ENCODE assay signal across 2 cellular contexts in genomic region chr7:22843681-22844309, GRCh38.
TF ChIP-seq lines count a peak whose summit lies in the region.

No MANE protein-coding gene starts in this region.

TF ChIP-seq in H1, 55 proteins besides CTCF, POLR2A, EP300 and RAD21:
- no peak for TF ChIP-seq CREB1 (IDR thresholded peaks at IDR 0.05)
- no peak for TF ChIP-seq CTBP2 (IDR thresholded peaks at IDR 0.05; ENCODE audit: borderline replicate concordance, insufficient read depth, insufficient read length, low read length)
- no peak for TF ChIP-seq USF2 (IDR thresholded peaks at IDR 0.05; ENCODE audit: low read length)
- no peak for TF ChIP-seq YY1 (IDR thresholded peaks at IDR 0.05; ENCODE audit: low read depth, low read length)
- TF ChIP-seq EZH2 (IDR thresholded peaks at IDR 0.05; ENCODE audit: low read depth, low read length, severe bottlenecking) = no peak
- no peak for TF ChIP-seq TBP (IDR thresholded peaks at IDR 0.05; ENCODE audit: low read depth, low read length)
- no peak for TF ChIP-seq SIN3A (conservative IDR thresholded peaks at IDR 0.05 in 1 of 2, IDR thresholded peaks at IDR 0.05 in 1 of 2; ENCODE audit: low read depth in 1 of 2, low read length in 2 of 2)
- TF ChIP-seq RNF2 (IDR thresholded peaks at IDR 0.05; ENCODE audit: borderline replicate concordance, low read depth, low read length, missing control alignments, poor library complexity, severe bottlenecking) = no peak
- no peak for TF ChIP-seq POLR2AphosphoS5 (IDR thresholded peaks at IDR 0.05; ENCODE audit: low read depth, low read length)
- no peak for TF ChIP-seq RXRA (IDR thresholded peaks at IDR 0.05; ENCODE audit: insufficient read depth, low read depth, low read length)
- TF ChIP-seq MAX (IDR thresholded peaks at IDR 0.05) = no peak
- TF ChIP-seq GABPA (IDR thresholded peaks at IDR 0.05; ENCODE audit: borderline replicate concordance, insufficient read depth, low read length) = no peak
- no peak for TF ChIP-seq SP2 (IDR thresholded peaks at IDR 0.05; ENCODE audit: low read length)
- TF ChIP-seq FOSL1 (IDR thresholded peaks at IDR 0.05; ENCODE audit: insufficient read depth, low read depth, low read length) = no peak
- no peak for TF ChIP-seq SP4 (IDR thresholded peaks at IDR 0.05; ENCODE audit: low read length)
- no peak for TF ChIP-seq CBX8 (IDR thresholded peaks at IDR 0.05; ENCODE audit: borderline replicate concordance, low read depth, low read length)

TF ChIP-seq in SK-N-SH, 30 proteins besides CTCF, POLR2A, EP300 and RAD21:
- TF ChIP-seq RFX5 (IDR thresholded peaks at IDR 0.05; ENCODE audit: low read length) = no peak
- TF ChIP-seq JUND (IDR thresholded peaks at IDR 0.05) = no peak
- no peak for TF ChIP-seq RCOR1 (IDR thresholded peaks at IDR 0.05; ENCODE audit: low read length)
- no peak for TF ChIP-seq ELF1 (IDR thresholded peaks at IDR 0.05)
- no peak for TF ChIP-seq MXI1 (IDR thresholded peaks at IDR 0.05; ENCODE audit: low read depth, low read length)
- TF ChIP-seq CHD2 (IDR thresholded peaks at IDR 0.05; ENCODE audit: low read length, partially characterized antibody) = no peak
- no peak for TF ChIP-seq IRF3 (IDR thresholded peaks at IDR 0.05; ENCODE audit: low read depth, low read length)
- no peak for TF ChIP-seq POLR2AphosphoS5 (IDR thresholded peaks at IDR 0.05; ENCODE audit: low read depth, low read length)
- no peak for TF ChIP-seq YY1 (IDR thresholded peaks at IDR 0.05; ENCODE audit: low read depth)
- TF ChIP-seq FOSL2 (IDR thresholded peaks at IDR 0.05; ENCODE audit: borderline replicate concordance, low read depth) = no peak
- TF ChIP-seq TCF12 (IDR thresholded peaks at IDR 0.05) = no peak
- TF ChIP-seq TEAD4 (IDR thresholded peaks at IDR 0.05; ENCODE audit: borderline replicate concordance, insufficient read depth) = no peak
- TF ChIP-seq REST (IDR thresholded peaks at IDR 0.05; ENCODE audit: low read depth, low read length) = no peak
- TF ChIP-seq FOXM1 (IDR thresholded peaks at IDR 0.05; ENCODE audit: low read depth) = no peak
TF ChIP-seq in SK-N-SH: peak in this region for 0.
